21 cellular contexts compared by ENCODE assay signal in genomic region chrX:134794692-134795091, GRCh38. TPM values are rescaled to one million over a fixed set of nuclear protein-coding genes. Genes with fewer than 3 reads are reported as not detected.
DNase-seq lines count a peak whose midpoint lies in the region; ATAC-seq and TF ChIP-seq lines count a peak whose summit lies in the region.
"Had no signal": no experiment of that assay in that cellular context is flagged by ENCODE, and none has a peak within 500 bp of the region (broad histone marks: within the 10 kb centered on the region; RNA-seq: fewer than 3 reads in every experiment).

No MANE protein-coding gene starts in this region.

- POLR2A ChIA-PET in activated CD4-positive, alpha-beta T cell treated with anti-CD3 and anti-CD28 coated beads for 36 hours (lab: Charles Lee), result no interaction called here
- POLR2A ChIA-PET in HCT116 (lab: Charles Lee), result interaction anchor here (1.4 kb wide), 1 partner anchor 9 kb away, joined by 4 read pairs; no protein-coding TSS in a partner anchor
- POLR2A ChIA-PET in activated CD8-positive, alpha-beta T cell treated with anti-CD3 and anti-CD28 coated beads, Interleukin-2, amount 10 ng/mL, durations not matched to agents 7 days and 5 days (lab: Charles Lee), result no interaction called here

- no peaks in the 10 kb centered on the region for H3K27me3 ChIP-seq in HCT116 (ENCODE audit: insufficient read depth, low read length)
- H3K27me3 ChIP-seq in WERI-Rb-1 (ENCODE audit: insufficient read depth, low read depth, severe bottlenecking), result peaks cover 6% of the 10 kb centered on the region
- H3K27me3 ChIP-seq: vagina had no signal

- no peak overlapping the region for H3K27ac Mint-ChIP-seq in activated CD4-positive, alpha-beta T cell treated with anti-CD3 and anti-CD28 coated beads for 36 hours
- no peak overlapping the region for H3K27ac Mint-ChIP-seq in activated CD8-positive, alpha-beta T cell treated with anti-CD3 and anti-CD28 coated beads, Interleukin-2, amount 10 ng/mL, durations not matched to agents 7 days and 5 days
- H3K27ac Mint-ChIP-seq in nephron, result no peak overlapping the region

- peak overlapping the region; percentile 85 for H3K4me3 Mint-ChIP-seq in activated CD4-positive, alpha-beta T cell treated with anti-CD3 and anti-CD28 coated beads for 36 hours
- H3K4me3 Mint-ChIP-seq in activated CD8-positive, alpha-beta T cell treated with anti-CD3 and anti-CD28 coated beads, Interleukin-2, amount 10 ng/mL, durations not matched to agents 7 days and 5 days, result peak overlapping the region; percentile 94
- peak overlapping the region in 2 of 3 experiments; percentile 91 to 92 for H3K4me3 Mint-ChIP-seq in nephron
- H3K4me3 Mint-ChIP-seq: memory B cell had no signal

- peaks cover 33% of the 10 kb centered on the region for H3K4me1 Mint-ChIP-seq in activated CD4-positive, alpha-beta T cell treated with anti-CD3 and anti-CD28 coated beads for 36 hours
- H3K4me1 Mint-ChIP-seq in activated CD8-positive, alpha-beta T cell treated with anti-CD3 and anti-CD28 coated beads, Interleukin-2, amount 10 ng/mL, durations not matched to agents 7 days and 5 days (ENCODE audit: low read depth), result peaks cover 38% of the 10 kb centered on the region
- H3K4me1 Mint-ChIP-seq in nephron, result peaks cover 18% of the 10 kb centered on the region

- TF ChIP-seq CTCF in HCT116 (IDR thresholded peaks at IDR 0.05 in 2 of 3, conservative IDR thresholded peaks at IDR 0.05 in 1 of 3; ENCODE audit: borderline replicate concordance in 1 of 3, insufficient read depth in 1 of 3, low read depth in 2 of 3, low read length in 2 of 3) (no peak), nephron (IDR thresholded peaks at IDR 0.05; ENCODE audit: unreplicated experiment in 3 of 3) (no peak), WERI-Rb-1 (IDR thresholded peaks at IDR 0.05; ENCODE audit: low read depth, low read length) (no peak)

- H2AFZ ChIP-seq in HCT116 (ENCODE audit: low read depth, low read length, poor library complexity, severe bottlenecking), result no peak overlapping the region

- TF ChIP-seq RAD21 in HCT116 (IDR thresholded peaks at IDR 0.05; ENCODE audit: low read depth), result no peak

- H3K9me3 Mint-ChIP-seq in activated CD4-positive, alpha-beta T cell treated with anti-CD3 and anti-CD28 coated beads for 36 hours (ENCODE audit: low read depth), result no peaks in the 10 kb centered on the region
- no peaks in the 10 kb centered on the region for H3K9me3 Mint-ChIP-seq in activated CD8-positive, alpha-beta T cell treated with anti-CD3 and anti-CD28 coated beads, Interleukin-2, amount 10 ng/mL, durations not matched to agents 7 days and 5 days (ENCODE audit: insufficient read depth)
- H3K9me3 Mint-ChIP-seq in nephron, result peaks cover 6% of the 10 kb centered on the region
- H3K9me3 Mint-ChIP-seq: CD8-positive, alpha-beta T cell; memory B cell had no signal

- DNase-seq in activated CD4-positive, alpha-beta T cell treated with anti-CD3 and anti-CD28 coated beads for 36 hours, result peak; percentile 9
- DNase-seq in activated CD4-positive, alpha-beta T cell treated with anti-CD3 and anti-CD28 coated beads, Interleukin-2, amount 50 U/mL, for 4 hours, result no peak
- DNase-seq in HCT116 (ENCODE audit: low read depth, low spot score) (no peak), WERI-Rb-1 (no peak), hypothalamus (lab: John Stamatoyannopoulos, UW) (no peak), DMS153 (lab: John Stamatoyannopoulos, UW) (no peak)
- DNase-seq in activated CD8-positive, alpha-beta T cell treated with anti-CD3 and anti-CD28 coated beads, Interleukin-2, amount 10 ng/mL, durations not matched to agents 7 days and 5 days, result no peak
- DNase-seq: activated CD4-positive, alpha-beta T cell treated with anti-CD3 and anti-CD28 coated beads, Interleukin-2, amount 50 U/mL, for 48 hours; CD8-positive, alpha-beta T cell; dorsolateral prefrontal cortex; GOT3; heart left ventricle; islet precursor cell; Kasumi-1; NCI-H345; SHP77 treated with DMSO at 0.1 percent for 48 hours; stimulated activated CD4-positive, alpha-beta T cell treated with anti-CD3 and anti-CD28 coated beads, Interleukin-15, amount 100 ng/mL, for 24 hours had no signal

- ATAC-seq in activated CD4-positive, alpha-beta T cell treated with anti-CD3 and anti-CD28 coated beads for 36 hours, result no peak
- no peak for ATAC-seq in HCT116
- no peak for ATAC-seq in activated CD8-positive, alpha-beta T cell treated with anti-CD3 and anti-CD28 coated beads, Interleukin-2, amount 10 ng/mL, durations not matched to agents 7 days and 5 days
- ATAC-seq: CD8-positive, alpha-beta T cell; heart left ventricle had no signal

- peaks cover 76% of the 10 kb centered on the region for H3K79me2 ChIP-seq in HCT116 (ENCODE audit: insufficient read depth, low read length)

- peaks cover 32% of the 10 kb centered on the region for H3K36me3 Mint-ChIP-seq in activated CD4-positive, alpha-beta T cell treated with anti-CD3 and anti-CD28 coated beads for 36 hours (ENCODE audit: low read depth)
- peaks cover 37% of the 10 kb centered on the region for H3K36me3 Mint-ChIP-seq in activated CD8-positive, alpha-beta T cell treated with anti-CD3 and anti-CD28 coated beads, Interleukin-2, amount 10 ng/mL, durations not matched to agents 7 days and 5 days (ENCODE audit: low read depth)
- peaks cover 14% of the 10 kb centered on the region for H3K36me3 Mint-ChIP-seq in nephron (ENCODE audit: low read depth)

- BruUV-seq in HCT116 (replicated peaks; lab: Mats Ljungman, UMichigan), result no TSS peak

- H3K9ac ChIP-seq in HCT116 (ENCODE audit: low read length), result peak overlapping the region; percentile 50

- RAD21 ChIA-PET in HCT116 (lab: Charles Lee; ENCODE audit: low non-redundant PET in 1 of 2, low total read pairs in 2 of 2, uncharacterized antibody in 2 of 2, unreplicated experiment in 2 of 2), result no interaction called here

- peaks cover 9 to 28% of the 10 kb centered on the region in 2 experiments; a peak in 3 of 4 replicates for H3K36me3 ChIP-seq in HCT116 (ENCODE audit: control insufficient read depth in 1 of 2, insufficient read depth in 2 of 2, low read length in 2 of 2)
- H3K36me3 ChIP-seq in WERI-Rb-1, result no peaks in the 10 kb centered on the region; the same call in 1 of the 2 replicates
- H3K36me3 ChIP-seq: vagina had no signal

- no peaks in the 10 kb centered on the region for H3K9me2 ChIP-seq in HCT116 (ENCODE audit: insufficient read depth)

- H3K27me3 Mint-ChIP-seq in activated CD4-positive, alpha-beta T cell treated with anti-CD3 and anti-CD28 coated beads for 36 hours, result no peaks in the 10 kb centered on the region
- no peaks in the 10 kb centered on the region for H3K27me3 Mint-ChIP-seq in activated CD8-positive, alpha-beta T cell treated with anti-CD3 and anti-CD28 coated beads, Interleukin-2, amount 10 ng/mL, durations not matched to agents 7 days and 5 days (ENCODE audit: low read depth)
- H3K27me3 Mint-ChIP-seq in nephron (ENCODE audit: low read depth), result no peaks in the 10 kb centered on the region
- H3K27me3 Mint-ChIP-seq: memory B cell had no signal

- peak overlapping the region; percentile 42; the same call in 1 of the 2 replicates for H3K27ac ChIP-seq in HCT116 (ENCODE audit: low read depth, low read length)
- H3K27ac ChIP-seq in WERI-Rb-1, result no peak overlapping the region
- H3K27ac ChIP-seq: dorsolateral prefrontal cortex, esophagus muscularis mucosa, heart left ventricle, vagina had no signal

- CTCF ChIA-PET in activated CD4-positive, alpha-beta T cell treated with anti-CD3 and anti-CD28 coated beads for 36 hours (lab: Charles Lee), result interaction anchor here (0.6 to 2.8 kb wide), 2 partner anchors 11 to 334 kb away, joined by 3 to 13 read pairs; a partner anchor contains a TSS
- CTCF ChIA-PET in HCT116 (lab: Charles Lee), result no interaction called here
- CTCF ChIA-PET in activated CD8-positive, alpha-beta T cell treated with anti-CD3 and anti-CD28 coated beads, Interleukin-2, amount 10 ng/mL, durations not matched to agents 7 days and 5 days (lab: Charles Lee), result no interaction called here

- H3K4me2 ChIP-seq in HCT116 (ENCODE audit: low read length), result peak overlapping the region; percentile 85

- no peak for TF ChIP-seq POLR2A in HCT116 (IDR thresholded peaks at IDR 0.05; ENCODE audit: borderline replicate concordance, extremely low read depth, insufficient read depth, insufficient read length)

- intact Hi-C loops in activated CD4-positive, alpha-beta T cell treated with anti-CD3 and anti-CD28 coated beads for 36 hours (cut with DNase I, micrococcal nuclease), result no loop called here
- intact Hi-C loops in HCT116 (cut with micrococcal nuclease), result no loop called here

- H3K9me3 ChIP-seq in HCT116 (ENCODE audit: control insufficient read depth in 1 of 2, insufficient read depth in 1 of 2, low read depth in 1 of 2, low read length in 2 of 2), result no peaks in the 10 kb centered on the region
- no peaks in the 10 kb centered on the region for H3K9me3 ChIP-seq in WERI-Rb-1 (ENCODE audit: severe bottlenecking)
- H3K9me3 ChIP-seq: esophagus muscularis mucosa, heart left ventricle, vagina had no signal

- H3K4me3 ChIP-seq in HCT116 (replicated peaks in 1 of 2; ENCODE audit: low read depth in 1 of 2, low read length in 2 of 2), result peak overlapping the region; percentile 73 to 75
- no peak overlapping the region for H3K4me3 ChIP-seq in WERI-Rb-1 (ENCODE audit: low read depth, low read length)
- H3K4me3 ChIP-seq: esophagus muscularis mucosa, heart left ventricle, vagina had no signal

- no peaks in the 10 kb centered on the region for H4K20me1 ChIP-seq in HCT116 (ENCODE audit: insufficient read depth)

- H3K4me1 ChIP-seq in HCT116 (ENCODE audit: control insufficient read depth in 1 of 2, insufficient read depth in 2 of 2, low read length in 2 of 2), result peaks cover 46 to 67% of the 10 kb centered on the region in 2 experiments

TF ChIP-seq in HCT116, 20 proteins besides CTCF, POLR2A, EP300 and RAD21 (continues in another document):
- no peak for TF ChIP-seq CEBPB (IDR thresholded peaks at IDR 0.05; ENCODE audit: low read depth)
- TF ChIP-seq SIN3A (IDR thresholded peaks at IDR 0.05; ENCODE audit: low read depth), result no peak
- TF ChIP-seq EZH2phosphoT487 (IDR thresholded peaks at IDR 0.05; ENCODE audit: borderline replicate concordance), result no peak
- no peak for TF ChIP-seq TCF7L2 (IDR thresholded peaks at IDR 0.05; ENCODE audit: borderline replicate concordance, extremely low read depth, insufficient read depth, insufficient read length)
- no peak for TF ChIP-seq YY1 (IDR thresholded peaks at IDR 0.05; ENCODE audit: extremely low read depth, insufficient replicate concordance, low read depth, low read length)
- TF ChIP-seq MAX (IDR thresholded peaks at IDR 0.05), result no peak
- TF ChIP-seq ELF1 (IDR thresholded peaks at IDR 0.05; ENCODE audit: borderline replicate concordance, low read depth), result no peak
- no peak for TF ChIP-seq CBX3 (IDR thresholded peaks at IDR 0.05; ENCODE audit: low read depth)
- no peak for TF ChIP-seq FOSL1 (IDR thresholded peaks at IDR 0.05; ENCODE audit: low read depth)

RNA-seq across cellular contexts. Expression of gene PABIR2, which starts 2.3 kb away (rescaled TPM):
- 10 to 100 TPM; 48.5 to 49.8 TPM for total RNA-seq in activated CD4-positive, alpha-beta T cell treated with anti-CD3 and anti-CD28 coated beads for 36 hours
- total RNA-seq in HCT116 (2021; ENCODE audit: unreplicated experiment), result 95.8 TPM
- 66.0 and 94.2 TPM in 2 replicates for polyA plus RNA-seq in HCT116 (2012)
- total RNA-seq in activated CD8-positive, alpha-beta T cell treated with anti-CD3 and anti-CD28 coated beads, Interleukin-2, amount 10 ng/mL, durations not matched to agents 7 days and 5 days, result 10 to 100 TPM; 58.5 to 61.3 TPM
